In genomic region chr22:31400023-31400397, GRCh38 we compare ENCODE assay signal across 8 cellular contexts. TPM values are rescaled to one million over a fixed set of nuclear protein-coding genes. Genes with fewer than 3 reads are reported as not detected.
DNase-seq lines count a peak whose midpoint lies in the region; ATAC-seq and TF ChIP-seq lines count a peak whose summit lies in the region.

No MANE protein-coding gene starts in this region.

- ATAC-seq in psoas muscle, result peak; percentile 5 to 48 (median 25)
- no peak for ATAC-seq in GM19452 (IDR thresholded peaks at IDR 0.05; ENCODE audit: unreplicated experiment)
- ATAC-seq in activated CD4-positive, CD25-positive, alpha-beta regulatory T cell treated with anti-CD3 and anti-CD28 coated beads, Interleukin-2, amount 50 U/mL, for 24 hours, result no peak

- peak overlapping the region; percentile 94 for H3K27ac Mint-ChIP-seq in activated CD4-positive, alpha-beta T cell treated with anti-CD3 and anti-CD28 coated beads, Interleukin-2, amount 10 ng/mL, durations not matched to agents 24 days and 14 days

- H3K4me3 ChIP-seq in foreskin fibroblast (ENCODE audit: low read depth in 1 of 2, low read length in 2 of 2) (peak overlapping the region; percentile 68 to 95), psoas muscle (peak overlapping the region; percentile 87)

- TF ChIP-seq CTCF in foreskin fibroblast (IDR thresholded peaks at IDR 0.05; ENCODE audit: low read depth, low read length) (no peak), psoas muscle (IDR thresholded peaks at IDR 0.05) (no peak)

- H3K9me3 Mint-ChIP-seq in activated CD4-positive, alpha-beta T cell treated with anti-CD3 and anti-CD28 coated beads, Interleukin-2, amount 10 ng/mL, durations not matched to agents 24 days and 14 days, result no peaks in the 10 kb centered on the region

- peaks cover 20% of the 10 kb centered on the region for H3K36me3 Mint-ChIP-seq in activated CD4-positive, alpha-beta T cell treated with anti-CD3 and anti-CD28 coated beads, Interleukin-2, amount 10 ng/mL, durations not matched to agents 24 days and 14 days (ENCODE audit: low read depth)

- H3K27ac ChIP-seq in psoas muscle, result peak overlapping the region; percentile 90

- peak overlapping the region; percentile 100 for H3K4me3 Mint-ChIP-seq in activated CD4-positive, alpha-beta T cell treated with anti-CD3 and anti-CD28 coated beads, Interleukin-2, amount 10 ng/mL, durations not matched to agents 24 days and 14 days

- peaks cover 16% of the 10 kb centered on the region for H3K4me1 Mint-ChIP-seq in activated CD4-positive, alpha-beta T cell treated with anti-CD3 and anti-CD28 coated beads, Interleukin-2, amount 10 ng/mL, durations not matched to agents 24 days and 14 days

- no peaks in the 10 kb centered on the region for H3K9me3 ChIP-seq in psoas muscle

- peaks cover 9% of the 10 kb centered on the region for H3K4me1 ChIP-seq in psoas muscle

- intact Hi-C loops in activated CD4-positive, alpha-beta T cell treated with anti-CD3 and anti-CD28 coated beads, Interleukin-2, amount 10 ng/mL, durations not matched to agents 24 days and 14 days (cut with micrococcal nuclease), result no loop called here
- intact Hi-C loops in psoas muscle (cut with DNase I), result no loop called here

- peaks cover 0 to 41% of the 10 kb centered on the region in 2 donors for H3K36me3 ChIP-seq in psoas muscle (ENCODE audit: insufficient read depth in 1 of 2, low read depth in 1 of 2)

- WGBS in psoas muscle, 3 donors, result 1% methylated on average over 11 of the region's 11 CpGs

- H3K27me3 Mint-ChIP-seq in activated CD4-positive, alpha-beta T cell treated with anti-CD3 and anti-CD28 coated beads, Interleukin-2, amount 10 ng/mL, durations not matched to agents 24 days and 14 days, result no peaks in the 10 kb centered on the region

- H3K27me3 ChIP-seq in psoas muscle (ENCODE audit: insufficient read depth in 3 of 3, low read length in 2 of 3), result no peaks in the 10 kb centered on the region

- DNase-seq in activated CD4-positive, alpha-beta T cell treated with anti-CD3 and anti-CD28 coated beads, Interleukin-2, amount 10 ng/mL, durations not matched to agents 24 days and 14 days, result peak; percentile 60
- DNase-seq in activated CD4-positive, alpha-beta T cell treated with anti-CD3 and anti-CD28 coated beads for 48 hours, result no peak
- DNase-seq in UCSD-AML1 (lab: John Stamatoyannopoulos, UW; ENCODE audit: unreplicated experiment) (peak; percentile 20), foreskin fibroblast (peak in 1 of 2 donors; percentile 47), psoas muscle (no peak), NCI-H1417 treated with DMSO at 0.1 percent for 48 hours (lab: John Stamatoyannopoulos, UW) (no peak)

RNA-seq across cellular contexts. Expression of gene DRG1, which starts 0.6 kb away (rescaled TPM):
- total RNA-seq in activated CD4-positive, alpha-beta T cell treated with anti-CD3 and anti-CD28 coated beads, Interleukin-2, amount 10 ng/mL, durations not matched to agents 24 days and 14 days, result 114 and 117 TPM in 2 replicates
- total RNA-seq in psoas muscle, result 10 to 100 TPM; 75.2 to 91.8 (median 85.6) TPM
- 100 to 1,000 TPM in 1 of 3 donors, 10 to 100 TPM in 2; 89.9 to 101 (median 98.2) TPM for polyA plus RNA-seq in psoas muscle

RNA-seq across cellular contexts. Expression of gene PATZ1, which starts 53.9 kb away (rescaled TPM):
- 33.8 and 34.7 TPM in 2 replicates for total RNA-seq in activated CD4-positive, alpha-beta T cell treated with anti-CD3 and anti-CD28 coated beads, Interleukin-2, amount 10 ng/mL, durations not matched to agents 24 days and 14 days
- total RNA-seq in psoas muscle, result 10 to 100 TPM in 3 of 4 donors, 1 to 10 TPM in 1; 7.4 to 14.2 (median 11.3) TPM
- polyA plus RNA-seq in psoas muscle, result 1 to 10 TPM; 5.2 to 9.2 (median 7.3) TPM

Comparison
In these comparisons a context has a peak if more than half of its experiments do, and no peak if none do; other contexts are left out.
1. DNase-seq: peak in activated CD4-positive, alpha-beta T cell treated with anti-CD3 and anti-CD28 coated beads, Interleukin-2, amount 10 ng/mL, durations not matched to agents 24 days and 14 days (single experiment) and UCSD-AML1 (single experiment); none in activated CD4-positive, alpha-beta T cell treated with anti-CD3 and anti-CD28 coated beads for 48 hours (single experiment), psoas muscle (0 of 2) and NCI-H1417 treated with DMSO at 0.1 percent for 48 hours (single experiment).
2. ATAC-seq: peak in psoas muscle (4 of 4); none in GM19452 (single experiment) and activated CD4-positive, CD25-positive, alpha-beta regulatory T cell treated with anti-CD3 and anti-CD28 coated beads, Interleukin-2, amount 50 U/mL, for 24 hours (0 of 2).